ENCODE assay signal across 1 cellular context in genomic region chr21:38310619-38311018, GRCh38.
TF ChIP-seq lines count a peak whose summit lies in the region.

No MANE protein-coding gene starts in this region.

TF ChIP-seq in K562, 482 proteins besides CTCF, POLR2A, EP300 and RAD21 (continued from another document):
- TF ChIP-seq, protein P1, sequence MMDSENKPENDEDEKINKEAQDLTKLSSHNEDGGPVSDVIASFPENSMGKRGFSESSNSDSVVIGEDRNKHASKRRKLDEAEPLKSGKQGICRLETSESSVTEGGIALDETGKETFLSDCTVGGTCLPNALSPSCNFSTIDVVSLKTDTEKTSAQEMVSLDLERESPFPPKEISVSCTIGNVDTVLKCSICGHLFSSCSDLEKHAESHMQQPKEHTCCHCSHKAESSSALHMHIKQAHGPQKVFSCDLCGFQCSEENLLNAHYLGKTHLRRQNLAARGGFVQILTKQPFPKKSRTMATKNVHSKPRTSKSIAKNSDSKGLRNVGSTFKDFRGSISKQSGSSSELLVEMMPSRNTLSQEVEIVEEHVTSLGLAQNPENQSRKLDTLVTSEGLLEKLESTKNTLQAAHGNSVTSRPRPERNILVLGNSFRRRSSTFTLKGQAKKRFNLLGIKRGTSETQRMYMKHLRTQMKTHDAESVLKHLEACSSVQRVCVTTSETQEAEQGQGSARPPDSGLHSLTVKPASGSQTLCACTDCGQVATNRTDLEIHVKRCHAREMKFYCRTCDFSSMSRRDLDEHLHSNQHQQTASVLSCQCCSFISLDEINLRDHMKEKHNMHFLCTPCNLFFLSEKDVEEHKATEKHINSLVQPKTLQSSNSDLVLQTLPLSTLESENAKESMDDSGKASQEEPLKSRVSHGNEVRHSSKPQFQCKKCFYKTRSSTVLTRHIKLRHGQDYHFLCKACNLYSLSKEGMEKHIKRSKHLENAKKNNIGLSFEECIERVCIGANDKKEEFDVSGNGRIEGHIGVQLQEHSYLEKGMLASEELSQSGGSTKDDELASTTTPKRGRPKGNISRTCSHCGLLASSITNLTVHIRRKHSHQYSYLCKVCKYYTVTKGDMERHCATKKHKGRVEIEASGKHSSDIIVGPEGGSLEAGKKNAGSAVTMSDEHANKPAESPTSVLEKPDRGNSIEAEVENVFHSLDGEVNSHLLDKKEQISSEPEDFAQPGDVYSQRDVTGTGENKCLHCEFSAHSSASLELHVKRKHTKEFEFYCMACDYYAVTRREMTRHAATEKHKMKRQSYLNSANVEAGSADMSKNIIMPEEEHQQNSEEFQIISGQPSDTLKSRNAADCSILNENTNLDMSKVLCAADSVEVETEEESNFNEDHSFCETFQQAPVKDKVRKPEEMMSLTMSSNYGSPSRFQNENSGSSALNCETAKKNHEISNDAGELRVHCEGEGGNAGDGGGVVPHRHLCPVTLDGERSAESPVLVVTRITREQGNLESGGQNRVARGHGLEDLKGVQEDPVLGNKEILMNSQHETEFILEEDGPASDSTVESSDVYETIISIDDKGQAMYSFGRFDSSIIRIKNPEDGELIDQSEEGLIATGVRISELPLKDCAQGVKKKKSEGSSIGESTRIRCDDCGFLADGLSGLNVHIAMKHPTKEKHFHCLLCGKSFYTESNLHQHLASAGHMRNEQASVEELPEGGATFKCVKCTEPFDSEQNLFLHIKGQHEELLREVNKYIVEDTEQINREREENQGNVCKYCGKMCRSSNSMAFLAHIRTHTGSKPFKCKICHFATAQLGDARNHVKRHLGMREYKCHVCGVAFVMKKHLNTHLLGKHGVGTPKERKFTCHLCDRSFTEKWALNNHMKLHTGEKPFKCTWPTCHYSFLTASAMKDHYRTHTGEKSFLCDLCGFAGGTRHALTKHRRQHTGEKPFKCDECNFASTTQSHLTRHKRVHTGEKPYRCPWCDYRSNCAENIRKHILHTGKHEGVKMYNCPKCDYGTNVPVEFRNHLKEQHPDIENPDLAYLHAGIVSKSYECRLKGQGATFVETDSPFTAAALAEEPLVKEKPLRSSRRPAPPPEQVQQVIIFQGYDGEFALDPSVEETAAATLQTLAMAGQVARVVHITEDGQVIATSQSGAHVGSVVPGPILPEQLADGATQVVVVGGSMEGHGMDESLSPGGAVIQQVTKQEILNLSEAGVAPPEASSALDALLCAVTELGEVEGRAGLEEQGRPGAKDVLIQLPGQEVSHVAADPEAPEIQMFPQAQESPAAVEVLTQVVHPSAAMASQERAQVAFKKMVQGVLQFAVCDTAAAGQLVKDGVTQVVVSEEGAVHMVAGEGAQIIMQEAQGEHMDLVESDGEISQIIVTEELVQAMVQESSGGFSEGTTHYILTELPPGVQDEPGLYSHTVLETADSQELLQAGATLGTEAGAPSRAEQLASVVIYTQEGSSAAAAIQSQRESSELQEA (IDR thresholded peaks at IDR 0.05; ENCODE audit: low read depth): no peak
